ENCODE assay signal across 1 cellular context in genomic region chr5:150751096-150751891, GRCh38.
TF ChIP-seq lines count a peak whose summit lies in the region.

No MANE protein-coding gene starts in this region.

TF ChIP-seq in SK-N-SH treated with all-trans-retinoic acid at 6 μM for 48 hours, 23 proteins besides CTCF, POLR2A, EP300 and RAD21 (continued from another document):
- TF ChIP-seq, protein P1, sequence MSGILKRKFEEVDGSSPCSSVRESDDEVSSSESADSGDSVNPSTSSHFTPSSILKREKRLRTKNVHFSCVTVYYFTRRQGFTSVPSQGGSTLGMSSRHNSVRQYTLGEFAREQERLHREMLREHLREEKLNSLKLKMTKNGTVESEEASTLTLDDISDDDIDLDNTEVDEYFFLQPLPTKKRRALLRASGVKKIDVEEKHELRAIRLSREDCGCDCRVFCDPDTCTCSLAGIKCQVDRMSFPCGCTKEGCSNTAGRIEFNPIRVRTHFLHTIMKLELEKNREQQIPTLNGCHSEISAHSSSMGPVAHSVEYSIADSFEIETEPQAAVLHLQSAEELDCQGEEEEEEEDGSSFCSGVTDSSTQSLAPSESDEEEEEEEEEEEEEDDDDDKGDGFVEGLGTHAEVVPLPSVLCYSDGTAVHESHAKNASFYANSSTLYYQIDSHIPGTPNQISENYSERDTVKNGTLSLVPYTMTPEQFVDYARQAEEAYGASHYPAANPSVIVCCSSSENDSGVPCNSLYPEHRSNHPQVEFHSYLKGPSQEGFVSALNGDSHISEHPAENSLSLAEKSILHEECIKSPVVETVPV (CRISPR knock-in tag; IDR thresholded peaks at IDR 0.05), result peak; percentile 69; the same call in 1 of the 2 replicates
- no peak for TF ChIP-seq TOX (CRISPR knock-in tag; IDR thresholded peaks at IDR 0.05; ENCODE audit: borderline replicate concordance)
- TF ChIP-seq ARNTL (CRISPR knock-in tag; IDR thresholded peaks at IDR 0.05; ENCODE audit: borderline replicate concordance, low read depth), result no peak
- TF ChIP-seq RARB (CRISPR knock-in tag; IDR thresholded peaks at IDR 0.05), result no peak
- TF ChIP-seq SNAI2 (CRISPR knock-in tag; IDR thresholded peaks at IDR 0.05), result peak; percentile 91
- TF ChIP-seq, protein P2, sequence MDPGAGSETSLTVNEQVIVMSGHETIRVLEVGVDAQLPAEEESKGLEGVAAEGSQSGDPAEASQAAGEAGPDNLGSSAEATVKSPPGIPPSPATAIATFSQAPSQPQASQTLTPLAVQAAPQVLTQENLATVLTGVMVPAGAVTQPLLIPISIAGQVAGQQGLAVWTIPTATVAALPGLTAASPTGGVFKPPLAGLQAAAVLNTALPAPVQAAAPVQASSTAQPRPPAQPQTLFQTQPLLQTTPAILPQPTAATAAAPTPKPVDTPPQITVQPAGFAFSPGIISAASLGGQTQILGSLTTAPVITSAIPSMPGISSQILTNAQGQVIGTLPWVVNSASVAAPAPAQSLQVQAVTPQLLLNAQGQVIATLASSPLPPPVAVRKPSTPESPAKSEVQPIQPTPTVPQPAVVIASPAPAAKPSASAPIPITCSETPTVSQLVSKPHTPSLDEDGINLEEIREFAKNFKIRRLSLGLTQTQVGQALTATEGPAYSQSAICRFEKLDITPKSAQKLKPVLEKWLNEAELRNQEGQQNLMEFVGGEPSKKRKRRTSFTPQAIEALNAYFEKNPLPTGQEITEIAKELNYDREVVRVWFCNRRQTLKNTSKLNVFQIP (CRISPR knock-in tag; IDR thresholded peaks at IDR 0.05; ENCODE audit: borderline replicate concordance, low read depth), result peak; percentile 68; the same call in 1 of the 2 replicates
- no peak for TF ChIP-seq CSDC2 (CRISPR knock-in tag; IDR thresholded peaks at IDR 0.05)
TF ChIP-seq in SK-N-SH treated with all-trans-retinoic acid at 6 μM for 48 hours: peak in this region for 12.
